24 cellular contexts compared by ENCODE assay signal in genomic region chr18:31825772-31826171, GRCh38.
DNase-seq lines count a peak whose midpoint lies in the region; FAIRE-seq and TF ChIP-seq lines count a peak whose summit lies in the region.
"Had no signal": no experiment of that assay in that cellular context is flagged by ENCODE, and none has a peak within 500 bp of the region (broad histone marks: within the 10 kb centered on the region; RNA-seq: fewer than 3 reads in every experiment).

No MANE protein-coding gene starts in this region.

- CTCF ChIA-PET in H1 (lab: Charles Lee; ENCODE audit: partially characterized antibody) = interaction anchor here (0.6 to 1.3 kb wide), 8 partner anchors 14 to 151 kb away, joined by 3 to 4 read pairs (median 3); no protein-coding TSS in a partner anchor

- H3K79me2 ChIP-seq in Karpas-422 (ENCODE audit: low read length) = no peaks in the 10 kb centered on the region
- no peaks in the 10 kb centered on the region for H3K79me2 ChIP-seq in H1 (ENCODE audit: control insufficient read depth in 1 of 2, insufficient read depth in 2 of 2, low read length in 2 of 2)
- H3K79me2 ChIP-seq: parathyroid adenoma had no signal

- H3K4me2 ChIP-seq in Karpas-422 (ENCODE audit: low read depth, low read length, poor library complexity, severe bottlenecking) = no peak overlapping the region
- H3K4me2 ChIP-seq in H1 (ENCODE audit: insufficient read depth in 1 of 2, low read depth in 2 of 2, low read length in 2 of 2) = peak overlapping the region; percentile 49 to 50

- H4K5ac ChIP-seq in H1 (ENCODE audit: insufficient read length, low read depth, low read length) = no peak overlapping the region

- TF ChIP-seq POLR2A in GM12891 (IDR thresholded peaks at IDR 0.05; ENCODE audit: low read depth, low read length) (no peak), H1 (IDR thresholded peaks at IDR 0.05; ENCODE audit: control extremely low read depth in 1 of 2, low read depth in 2 of 2, low read length in 2 of 2) (no peak; a peak in 1 of 3 replicates)

- POLR2A ChIA-PET in H1 (lab: Charles Lee; ENCODE audit: partially characterized antibody) = interaction anchor here (0.7 to 2.4 kb wide), 5 partner anchors 12 to 129 kb away, joined by 3 to 7 read pairs (median 4); partner anchors contain the start of gene TRAPPC8

- H3K27me3 ChIP-seq in Karpas-422 (ENCODE audit: low read length) (no peaks in the 10 kb centered on the region), H1 (replicated peaks in 1 of 4; ENCODE audit: control insufficient read depth in 3 of 4, extremely low read depth in 1 of 4, insufficient read depth in 3 of 4, low read length in 3 of 4) (no peaks in the 10 kb centered on the region)
- H3K27me3 ChIP-seq: brain microvascular endothelial cell had no signal

- TF ChIP-seq RAD21 in H1 (IDR thresholded peaks at IDR 0.05 in 1 of 2, conservative IDR thresholded peaks at IDR 0.05 in 1 of 2; ENCODE audit: low read depth in 2 of 2, low read length in 2 of 2) = no peak

- FAIRE-seq in GM12891 (lab: Jason Lieb, UNC) (no peak), H1 (lab: Jason Lieb, UNC) (peak; percentile 100)
- FAIRE-seq: endothelial cell of umbilical vein, HepG2, small intestine had no signal

- no peak overlapping the region for H4K8ac ChIP-seq in H1 (ENCODE audit: extremely low read depth, insufficient read depth, low read length)

- no peaks in the 10 kb centered on the region for H3K79me1 ChIP-seq in H1 (ENCODE audit: low read depth, low read length)

- H3K9me2 ChIP-seq in Karpas-422 (replicated peaks; ENCODE audit: insufficient read depth, low read length) = no peaks in the 10 kb centered on the region

- peak overlapping the region; percentile 86; the same call in 1 of the 2 replicates for H2BK12ac ChIP-seq in H1 (ENCODE audit: low read depth, low read length)

- H4K20me1 ChIP-seq in Karpas-422 (ENCODE audit: insufficient read depth, low read depth, low read length) (no peaks in the 10 kb centered on the region), H1 (replicated peaks in 1 of 2; ENCODE audit: control insufficient read depth in 1 of 2, insufficient read depth in 2 of 2, low read length in 2 of 2) (no peaks in the 10 kb centered on the region)

- H2AFZ ChIP-seq in Karpas-422 (ENCODE audit: low read length) (no peak overlapping the region), H1 (ENCODE audit: low read length) (no peak overlapping the region)
- H2AFZ ChIP-seq: parathyroid adenoma had no signal

- no peak overlapping the region for H3K4ac ChIP-seq in H1 (replicated peaks; ENCODE audit: insufficient read length, low read depth, low read length)

- H4K91ac ChIP-seq in H1 (replicated peaks; ENCODE audit: insufficient read length, low read length) = no peak overlapping the region

- DNase-seq in GM12891 (ENCODE audit: insufficient read length, low spot score) (no peak), Karpas-422 (peak; percentile 64), H1 (ENCODE audit: low read depth in 1 of 2, low spot score in 2 of 2) (peak; percentile 78 to 88), islet precursor cell (peak; percentile 56), NCI-H146 treated with DMSO at 0.1 percent for 48 hours (lab: John Stamatoyannopoulos, UW; ENCODE audit: unreplicated experiment) (no peak), NCI-H748 (lab: John Stamatoyannopoulos, UW; ENCODE audit: unreplicated experiment) (no peak), activated gamma-delta T cell (lab: John Stamatoyannopoulos, UW) (no peak), NOMO-1 treated with dmso at 0.1 percent for 144 hours (lab: John Stamatoyannopoulos, UW; ENCODE audit: unreplicated experiment) (no peak)
- DNase-seq: activated CD4-positive, alpha-beta T cell treated with anti-CD3 and anti-CD28 coated beads, Interleukin-2, amount 10 ng/mL, durations not matched to agents 7 days and 5 days; activated naive CD4-positive, alpha-beta T cell treated with Interleukin-2 at 50 U/mL for 16 hours; activated T-cell treated with anti-CD3 and anti-CD28 coated beads, Interleukin-2, amount 50 U/mL, for 72 hours; brain microvascular endothelial cell; CD8-positive, alpha-beta memory T cell; DMS 273 treated with DMSO at 0.1 percent for 48 hours; EL; hypothalamus; left colon; NCI-H1694 treated with DMSO at 0.1 percent for 48 hours; NCI-H774; OCI-M1; small intestine had no signal

- H3K4me3 ChIP-seq in Karpas-422 (ENCODE audit: low read length) = no peak overlapping the region
- peak overlapping the region in 1 of 4 experiments; percentile 42; a peak in 1 of 8 replicates for H3K4me3 ChIP-seq in H1 (ENCODE audit: extremely low read depth in 1 of 4, insufficient read depth in 2 of 4, low read depth in 3 of 4, low read length in 4 of 4)

- H3K9ac ChIP-seq in Karpas-422 (ENCODE audit: low read length) (no peak overlapping the region), H1 (replicated peaks in 1 of 4; ENCODE audit: extremely low read depth in 1 of 4, low read depth in 3 of 4, low read length in 3 of 4) (no peak overlapping the region)
- H3K9ac ChIP-seq: parathyroid adenoma had no signal

- H3K36me3 ChIP-seq in Karpas-422 (ENCODE audit: insufficient read depth, low read length) = peaks cover 11% of the 10 kb centered on the region
- peaks cover 0 to 17% (median 8%) of the 10 kb centered on the region in 4 experiments; a peak in 5 of 8 replicates for H3K36me3 ChIP-seq in H1 (ENCODE audit: control insufficient read depth in 2 of 4, insufficient read depth in 4 of 4, low read length in 3 of 4)

- no peak overlapping the region for H3K18ac ChIP-seq in H1 (ENCODE audit: extremely low read depth, low read length)

- no peak overlapping the region for H3K23ac ChIP-seq in H1 (ENCODE audit: insufficient read length)

- no peak overlapping the region for H2BK120ac ChIP-seq in H1 (replicated peaks; ENCODE audit: low read depth, low read length)

- peak in 1 of 2 experiments; percentile 68; a peak in 1 of 3 replicates for TF ChIP-seq EP300 in H1 (IDR thresholded peaks at IDR 0.05; ENCODE audit: borderline replicate concordance in 1 of 2, low read depth in 2 of 2, low read length in 2 of 2)

- H3K4me1 ChIP-seq in Karpas-422 (ENCODE audit: low read length) (peaks cover 9% of the 10 kb centered on the region), H1 (replicated peaks in 1 of 4; ENCODE audit: control insufficient read depth in 3 of 4, insufficient read depth in 4 of 4, low read length in 3 of 4) (peaks cover 6 to 26% (median 9%) of the 10 kb centered on the region in 4 experiments; a peak in 6 of 7 replicates)

- TF ChIP-seq CTCF in H1 (IDR thresholded peaks at IDR 0.05; ENCODE audit: control extremely low read depth in 1 of 3, insufficient read depth in 1 of 3, low read depth in 1 of 3, low read length in 3 of 3) = no peak

- no peaks in the 10 kb centered on the region for H3K23me2 ChIP-seq in H1 (ENCODE audit: low read depth, low read length)

- H2BK5ac ChIP-seq in H1 (ENCODE audit: low read depth, low read length) = peak overlapping the region; percentile 97

- H3K27ac ChIP-seq in Karpas-422 (ENCODE audit: low read length) (no peak overlapping the region), H1 (ENCODE audit: low read depth, low read length) (peak overlapping the region; percentile 87)
- H3K27ac ChIP-seq: brain microvascular endothelial cell, parathyroid adenoma had no signal

- no peaks in the 10 kb centered on the region for H3K9me3 ChIP-seq in Karpas-422 (ENCODE audit: low read length)
- H3K9me3 ChIP-seq in H1 (ENCODE audit: insufficient read depth in 2 of 2, low read depth in 1 of 2, low read length in 1 of 2) = peaks cover 2 to 10% of the 10 kb centered on the region in 2 experiments; a peak in 3 of 4 replicates

- 10% methylated on average over 3 of the region's 3 CpGs; no CpG with 5 or more reads in 1 of the 2 experiments for WGBS in H1 (ENCODE audit: extremely low coverage in 1 of 2, insufficient coverage in 1 of 2, insufficient read length in 1 of 2, insufficient replicate concordance in 2 of 2, low coverage in 1 of 2, low lambda C conversion rate in 2 of 2, missing lambda C conversion rate in 1 of 2), 2 experiments

- H2AK5ac ChIP-seq in H1 (ENCODE audit: low read depth, low read length) = no peak overlapping the region

- no peak overlapping the region for H2BK15ac ChIP-seq in H1 (ENCODE audit: low read length)

- H3K14ac ChIP-seq in H1 (ENCODE audit: insufficient read length) = no peak overlapping the region

- no peak overlapping the region for H2BK20ac ChIP-seq in H1 (ENCODE audit: low read length)

- H3K56ac ChIP-seq in H1 (replicated peaks; ENCODE audit: insufficient read length, low read depth, low read length) = no peak overlapping the region

TF ChIP-seq in GM12891, 5 proteins besides CTCF, POLR2A, EP300 and RAD21:
- TF ChIP-seq SPI1 (IDR thresholded peaks at IDR 0.05; ENCODE audit: low read depth, low read length) (no peak), POU2F2 (IDR thresholded peaks at IDR 0.05; ENCODE audit: low read depth, low read length) (peak; percentile 86)
TF ChIP-seq in GM12891: peak in this region for 1.

TF ChIP-seq in H1, 55 proteins besides CTCF, POLR2A, EP300 and RAD21 (continues in another document):
- TF ChIP-seq TAF1 (IDR thresholded peaks at IDR 0.05; ENCODE audit: low read depth, low read length) (peak; percentile 7; the same call in 1 of the 2 replicates), POLR2AphosphoS5 (IDR thresholded peaks at IDR 0.05; ENCODE audit: low read depth, low read length) (peak; percentile 47; the same call in 1 of the 2 replicates), TCF12 (IDR thresholded peaks at IDR 0.05; ENCODE audit: low read depth, low read length) (peak; percentile 78; the same call in 1 of the 2 replicates), HDAC2 (IDR thresholded peaks at IDR 0.05; ENCODE audit: borderline replicate concordance in 1 of 2, low read depth in 2 of 2, low read length in 2 of 2) (0 out of 4 replicates have a peak, but pooled peaks of 1 of the 2 experiments have one; percentile 23), FOSL1 (IDR thresholded peaks at IDR 0.05; ENCODE audit: insufficient read depth, low read depth, low read length) (no peak), CBX8 (IDR thresholded peaks at IDR 0.05; ENCODE audit: borderline replicate concordance, low read depth, low read length) (no peak), ASH2L (IDR thresholded peaks at IDR 0.05; ENCODE audit: low read length) (peak; percentile 62), NANOG (IDR thresholded peaks at IDR 0.05; ENCODE audit: insufficient read depth, low read depth, low read length, poor library complexity, severe bottlenecking) (peak; percentile 42), TEAD4 (IDR thresholded peaks at IDR 0.05; ENCODE audit: low read depth, low read length) (no peak), SP1 (IDR thresholded peaks at IDR 0.05; ENCODE audit: low read depth, low read length) (peak; percentile 78), SRF (IDR thresholded peaks at IDR 0.05; ENCODE audit: low read depth, low read length) (peak; percentile 47; the same call in 1 of the 2 replicates), GABPA (IDR thresholded peaks at IDR 0.05; ENCODE audit: borderline replicate concordance, insufficient read depth, low read length) (no peak), PHF8 (conservative IDR thresholded peaks at IDR 0.05; ENCODE audit: low read depth, low read length) (no peak), CREB1 (IDR thresholded peaks at IDR 0.05) (peak; percentile 23; the same call in 1 of the 2 replicates), SIX5 (IDR thresholded peaks at IDR 0.05; ENCODE audit: low read depth, low read length) (no peak), TAF7 (optimal IDR thresholded peaks at IDR 0.05; ENCODE audit: borderline replicate concordance, low read depth, low read length) (no peak)

Comparison
In these comparisons a context has a peak if more than half of its experiments do, and no peak if none do; other contexts are left out.
1. DNase-seq: peak in Karpas-422 (single experiment), H1 (2 of 2) and islet precursor cell (single experiment); none in GM12891 (single experiment), NCI-H146 treated with DMSO at 0.1 percent for 48 hours (single experiment), NCI-H748 (single experiment), activated gamma-delta T cell (single experiment) and NOMO-1 treated with dmso at 0.1 percent for 144 hours (single experiment).